Comparison of ENCODE assay signal across 9 cellular contexts in the genomic region with DNA sequence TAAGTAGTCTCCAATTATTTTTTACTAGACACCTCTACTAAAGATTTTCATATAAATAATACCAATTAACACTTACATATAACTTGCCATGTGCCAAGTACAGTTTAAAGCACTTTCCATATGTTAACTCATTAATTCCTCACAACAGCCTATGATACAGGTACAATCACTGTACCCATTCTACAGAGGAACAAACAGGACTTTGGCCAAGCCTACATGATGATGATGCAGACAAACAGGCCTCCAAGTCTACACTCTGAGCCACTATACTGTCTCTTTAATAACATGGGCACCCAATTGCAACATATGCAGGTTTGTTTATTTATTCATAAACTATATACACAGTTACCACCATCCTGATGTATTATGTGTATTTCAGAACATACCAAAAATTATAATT. TPM values are rescaled to one million over a fixed set of nuclear protein-coding genes. Genes with fewer than 3 reads are reported as not detected.
"Had no signal": no experiment of that assay in that cellular context is flagged by ENCODE, and none has a peak within 500 bp of the region (broad histone marks: within the 10 kb centered on the region; RNA-seq: fewer than 3 reads in every experiment).

No MANE protein-coding gene starts in this region.

- DNase-seq: IMR-90, KBM-7, KG1 had no signal

- H3K27me3 Mint-ChIP-seq: IgD-negative memory B cell had no signal

- ATAC-seq: K562 had no signal

- H3K27ac Mint-ChIP-seq: IgD-negative memory B cell had no signal

- H3K9ac ChIP-seq: KMS-11 had no signal

- FAIRE-seq: HTR-8/SVneo, K562 had no signal

- H3K36me3 Mint-ChIP-seq: IgD-negative memory B cell had no signal

- H3K4me2 ChIP-seq: KMS-11 had no signal

- H3K4me3 ChIP-seq: K562 had no signal

- H3K27ac ChIP-seq: HL-60, KMS-11 had no signal

- H3K4me1 Mint-ChIP-seq: IgD-negative memory B cell had no signal

- H3K4me3 Mint-ChIP-seq: IgD-negative memory B cell had no signal

RNA-seq across cellular contexts. Expression of gene TOX3, which starts 46.0 kb away (rescaled TPM):
- total RNA-seq: HT1080, IMR-90, K562 had no signal
- polyA plus RNA-seq: IgD-negative memory B cell, IMR-90, K562 had no signal
